In the genomic region with DNA sequence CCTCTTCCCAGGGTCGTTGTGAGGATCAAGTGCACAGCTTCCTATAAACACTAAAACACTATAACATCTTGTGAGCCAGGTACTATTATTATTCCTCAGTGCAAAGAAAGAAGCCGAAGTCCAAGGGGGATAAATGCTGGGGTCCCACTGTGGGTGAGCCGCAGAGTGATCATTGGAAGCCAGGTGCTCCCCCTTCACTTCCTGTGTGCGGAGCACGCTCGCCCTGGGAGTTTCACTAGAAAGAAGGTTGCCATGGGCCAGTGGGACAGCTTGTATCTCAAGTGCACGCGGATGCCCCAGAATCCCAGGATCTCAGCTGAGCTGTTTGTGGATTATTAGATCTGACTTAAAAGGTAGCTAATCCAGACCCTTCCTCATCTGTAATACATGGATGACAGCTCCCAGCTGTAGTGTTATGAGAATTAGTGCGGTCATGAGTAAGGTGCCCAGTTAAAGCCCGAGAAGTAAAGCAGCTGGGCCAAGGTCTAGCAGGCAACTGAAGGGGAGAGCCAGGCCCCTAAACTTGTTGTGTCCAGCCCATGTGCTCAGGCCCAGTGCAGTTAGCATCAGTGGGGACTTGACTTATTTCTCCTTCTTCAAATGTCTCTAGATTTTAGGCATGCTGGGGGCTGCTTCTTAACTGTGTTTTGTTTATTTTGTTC, we compare ENCODE assay signal across 9 cellular contexts. TPM values are rescaled to one million over a fixed set of nuclear protein-coding genes. Genes with fewer than 3 reads are reported as not detected.
DNase-seq lines count a peak whose midpoint lies in the region; ATAC-seq, FAIRE-seq and TF ChIP-seq lines count a peak whose summit lies in the region.
"Had no signal": no experiment of that assay in that cellular context is flagged by ENCODE, and none has a peak within 500 bp of the region (broad histone marks: within the 10 kb centered on the region; RNA-seq: fewer than 3 reads in every experiment).

No MANE protein-coding gene starts in this region.

- peak; percentile 74 for DNase-seq in activated CD8-positive, alpha-beta memory T cell treated with anti-CD3 and anti-CD28 coated beads for 24 hours
- no peak for DNase-seq in activated CD8-positive, alpha-beta memory T cell treated with anti-CD3 and anti-CD28 coated beads, Interleukin-2, amount 50 U/mL, for 4 hours
- no peak for DNase-seq in MG63
- DNase-seq in activated T-cell treated with anti-CD3 and anti-CD28 coated beads for 4 hours, result peak; percentile 9
- DNase-seq in fibroblast of mammary gland (ENCODE audit: low read depth), result peak; percentile 6
- peak in 5 of 6 donors; percentile 18 to 61 (median 31) for DNase-seq in pancreas
- no peak for DNase-seq in dedifferentiated amniotic fluid mesenchymal stem cell (ENCODE audit: extremely low spot score)
- DNase-seq in mesenteric fat pad (ENCODE audit: low spot score), result no peak

- WGBS in pancreas, 2 donors, result 6 to 9% methylated on average over 10 of the region's 10 CpGs

- peak overlapping the region; percentile 83 to 95 (median 93) for H3K27ac ChIP-seq in pancreas

- TF ChIP-seq CTCF in fibroblast of mammary gland (conservative IDR thresholded peaks at IDR 0.05; ENCODE audit: control insufficient read depth, insufficient read depth, low read depth, low read length) (no peak), pancreas (IDR thresholded peaks at IDR 0.05) (no peak)

- FAIRE-seq in pancreas (lab: Jason Lieb, UNC), result no peak
- FAIRE-seq: islet of Langerhans had no signal

- H3K36me3 ChIP-seq in MG63, result no peaks in the 10 kb centered on the region
- no peaks in the 10 kb centered on the region for H3K36me3 ChIP-seq in pancreas

- H3K9me3 ChIP-seq in MG63 (no peaks in the 10 kb centered on the region), pancreas (no peaks in the 10 kb centered on the region)

- peak overlapping the region; percentile 97 for H3K4me3 ChIP-seq in MG63
- peak overlapping the region; percentile 91 for H3K4me3 ChIP-seq in fibroblast of mammary gland (ENCODE audit: control insufficient read depth, low read depth, low read length)
- H3K4me3 ChIP-seq in pancreas, result peak overlapping the region; percentile 52 to 96 (median 73)

- peak; percentile 36 to 61 (median 58) for ATAC-seq in pancreas

- intact Hi-C loops in pancreas (cut with DNase I), result no loop called here

- H3K27me3 ChIP-seq in MG63, result no peaks in the 10 kb centered on the region
- no peaks in the 10 kb centered on the region for H3K27me3 ChIP-seq in pancreas

- H3K4me1 ChIP-seq in pancreas, result peaks cover 0 to 10% (median 0%) of the 10 kb centered on the region in 3 donors

RNA-seq across cellular contexts. Expression of gene CBY1, which starts 0.9 kb away (rescaled TPM):
- total RNA-seq in MG63 (2014; rRNA removed; shearing (Covaris generic); ENCODE audit: low replicate concordance), result 29.5 and 33.8 TPM in 2 replicates
- total RNA-seq in pancreas (10 to 100 TPM; 15.3 to 22.9 (median 17.2) TPM), mesenteric fat pad (18.9 TPM)
- 10 to 100 TPM; 36.3 to 37.1 TPM for polyA plus RNA-seq in pancreas

RNA-seq across cellular contexts. Expression of gene FAM227A, which starts 1.2 kb away (rescaled TPM):
- total RNA-seq in MG63 (2014; rRNA removed; shearing (Covaris generic); ENCODE audit: low replicate concordance), result 0.33 TPM in 1 of 2 replicates, not detected in the other
- 1 to 10 TPM in 2 of 6 donors, under 1 TPM in 4; 0.22 to 2.0 (median 0.59) TPM for total RNA-seq in pancreas
- 1 to 10 TPM in 1 of 2 donors, under 1 TPM in 1; 0.77 to 1.4 TPM for polyA plus RNA-seq in pancreas
- total RNA-seq in mesenteric fat pad, result 0.22 TPM

RNA-seq across cellular contexts. Expression of gene TOMM22, which starts 24.4 kb away (rescaled TPM):
- 110 and 257 TPM in 2 replicates for total RNA-seq in MG63 (2014; rRNA removed; shearing (Covaris generic); ENCODE audit: low replicate concordance)
- total RNA-seq in pancreas (10 to 100 TPM; 21.2 to 35.8 (median 30.9) TPM), mesenteric fat pad (71.1 TPM)
- 10 to 100 TPM; 11.6 to 18.6 TPM for polyA plus RNA-seq in pancreas

RNA-seq across cellular contexts. Expression of gene JOSD1, which starts 43.4 kb away (rescaled TPM):
- total RNA-seq in MG63 (2014; rRNA removed; shearing (Covaris generic); ENCODE audit: low replicate concordance), result 47.5 and 113 TPM in 2 replicates
- total RNA-seq in pancreas, result 10 to 100 TPM; 16.6 to 32.3 (median 22.2) TPM
- polyA plus RNA-seq in pancreas, result 10 to 100 TPM; 10.9 to 16.8 TPM
- 53.8 TPM for total RNA-seq in mesenteric fat pad

RNA-seq across cellular contexts. Expression of gene GTPBP1, which starts 48.4 kb away (rescaled TPM):
- 19.4 and 22.0 TPM in 2 replicates for total RNA-seq in MG63 (2014; rRNA removed; shearing (Covaris generic); ENCODE audit: low replicate concordance)
- total RNA-seq in pancreas (10 to 100 TPM; 20.2 to 35.4 (median 28.3) TPM), mesenteric fat pad (40.4 TPM)
- 10 to 100 TPM; 14.7 to 36.0 TPM for polyA plus RNA-seq in pancreas

Comparison
In these comparisons a context has a peak if more than half of its experiments do, and no peak if none do; other contexts are left out.
1. DNase-seq: peak in activated CD8-positive, alpha-beta memory T cell treated with anti-CD3 and anti-CD28 coated beads for 24 hours (single experiment), activated T-cell treated with anti-CD3 and anti-CD28 coated beads for 4 hours (single experiment), fibroblast of mammary gland (single experiment) and pancreas (5 of 6); none in activated CD8-positive, alpha-beta memory T cell treated with anti-CD3 and anti-CD28 coated beads, Interleukin-2, amount 50 U/mL, for 4 hours (single experiment), MG63 (single experiment), dedifferentiated amniotic fluid mesenchymal stem cell (single experiment) and mesenteric fat pad (single experiment).
2. Peak in every context shown above with its lines, with median percentiles within 50 percentile points of each other: H3K4me3 ChIP-seq.